In the genomic region with DNA sequence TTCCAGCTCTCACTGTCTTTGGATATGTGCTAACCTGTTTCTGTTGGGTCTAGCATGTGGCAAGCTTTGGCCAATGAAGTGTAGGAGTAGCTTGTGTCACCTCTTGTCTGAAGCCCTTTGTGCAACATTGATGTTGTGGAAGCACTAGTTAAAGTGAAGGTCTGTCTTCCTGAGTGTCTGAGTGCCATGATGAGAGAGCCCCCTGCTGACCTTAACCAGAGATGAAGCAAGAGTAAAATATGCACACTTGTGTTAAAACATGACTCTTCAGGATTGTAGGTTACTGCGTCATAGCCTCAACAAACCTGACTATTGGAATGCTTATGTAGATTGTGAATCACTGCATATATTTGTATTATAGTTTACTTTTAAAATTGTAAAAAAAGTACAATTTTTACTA, we compare ENCODE assay signal across 10 cellular contexts.
DNase-seq lines count a peak whose midpoint lies in the region; ATAC-seq, FAIRE-seq and TF ChIP-seq lines count a peak whose summit lies in the region.
"Had no signal": no experiment of that assay in that cellular context is flagged by ENCODE, and none has a peak within 500 bp of the region (broad histone marks: within the 10 kb centered on the region; RNA-seq: fewer than 3 reads in every experiment).

No MANE protein-coding gene starts in this region.

- H3K9me3 Mint-ChIP-seq in GM23338 (no peaks in the 10 kb centered on the region), nephron progenitor cell (no peaks in the 10 kb centered on the region)

- no peak overlapping the region for H2AFZ ChIP-seq in GM23338
- no peak overlapping the region for H2AFZ ChIP-seq in K562 (ENCODE audit: low read depth, low read length)

- no peaks in the 10 kb centered on the region for H3K79me2 ChIP-seq in GM23338 (replicated peaks; ENCODE audit: insufficient read depth)
- H3K79me2 ChIP-seq in K562 (ENCODE audit: control insufficient read depth, insufficient read depth, low read length), result no peaks in the 10 kb centered on the region

- H3K27ac Mint-ChIP-seq in GM23338 (peak overlapping the region; percentile 29), nephron progenitor cell (no peak overlapping the region)
- H3K27ac Mint-ChIP-seq: activated naive CD8-positive, alpha-beta T cell had no signal

- FAIRE-seq in K562 (lab: Jason Lieb, UNC), result peak; percentile 85

- 10% methylated on average over 1 of the region's 1 CpG for WGBS in K562 (ENCODE audit: insufficient coverage, low coverage, missing lambda C conversion rate)

- CTCF ChIA-PET in K562 (lab: Yijun Ruan, JAX; ENCODE audit: low intra/inter-chr PET ratio), result interaction anchor here (1.4 to 1.6 kb wide), 2 partner anchors 98 to 102 kb away, joined by 8 to 13 read pairs; no protein-coding TSS in a partner anchor

- H3K4me3 Mint-ChIP-seq in GM23338 (no peak overlapping the region), nephron progenitor cell (no peak overlapping the region)
- H3K4me3 Mint-ChIP-seq: activated naive CD8-positive, alpha-beta T cell had no signal

- intact Hi-C loops in K562 (cut with micrococcal nuclease) (loop anchor here (1.0 kb wide), 1 partner anchor 99 kb away; no protein-coding TSS in a partner anchor), ascending aorta (cut with DNase I) (no loop called here)

- no peaks in the 10 kb centered on the region for H3K36me3 Mint-ChIP-seq in GM23338 (ENCODE audit: low read depth)
- no peaks in the 10 kb centered on the region for H3K36me3 Mint-ChIP-seq in nephron progenitor cell (ENCODE audit: low read depth)
- H3K36me3 Mint-ChIP-seq: activated naive CD8-positive, alpha-beta T cell had no signal

- in situ Hi-C loops in K562 (cut with MboI), result loop anchor here (10.0 kb wide), 1 partner anchor 97 kb away; no protein-coding TSS in a partner anchor

- no peaks in the 10 kb centered on the region for H3K27me3 ChIP-seq in GM23338 (ENCODE audit: insufficient read depth)
- no peaks in the 10 kb centered on the region for H3K27me3 ChIP-seq in K562 (ENCODE audit: control insufficient read depth in 2 of 2, insufficient read depth in 2 of 2, low read length in 2 of 2)
- no peaks in the 10 kb centered on the region for H3K27me3 ChIP-seq in ascending aorta

- TF ChIP-seq POLR2A in K562 (conservative IDR thresholded peaks at IDR 0.05), result no peak

- no peak for TF ChIP-seq EP300 in K562 (IDR thresholded peaks at IDR 0.05; ENCODE audit: low read length)

- no peak overlapping the region for H3K27ac ChIP-seq in GM23338 (ENCODE audit: low read depth)
- H3K27ac ChIP-seq in K562 (ENCODE audit: extremely low read depth, low read depth, low read length), result no peak overlapping the region
- no peak overlapping the region for H3K27ac ChIP-seq in ascending aorta

- TF ChIP-seq CTCF in GM23338 (conservative IDR thresholded peaks at IDR 0.05; ENCODE audit: low read depth in 2 of 2) (peak; percentile 60 to 87), K562 (IDR thresholded peaks at IDR 0.05 in 2 of 3, conservative IDR thresholded peaks at IDR 0.05 in 1 of 3; ENCODE audit: insufficient read depth in 2 of 3, low read depth in 1 of 3, low read length in 3 of 3) (peak; percentile 56 to 70 (median 62)), nephron progenitor cell (IDR thresholded peaks at IDR 0.05) (peak; percentile 40), ascending aorta (IDR thresholded peaks at IDR 0.05) (no peak)

- H3K9ac ChIP-seq in K562 (ENCODE audit: insufficient read depth in 1 of 2, low read depth in 2 of 2, low read length in 2 of 2), result no peak overlapping the region

- H3K27me3 Mint-ChIP-seq in GM23338 (ENCODE audit: insufficient read depth, low read depth, poor library complexity), result no peaks in the 10 kb centered on the region
- no peaks in the 10 kb centered on the region for H3K27me3 Mint-ChIP-seq in nephron progenitor cell (ENCODE audit: low read depth, poor library complexity)
- H3K27me3 Mint-ChIP-seq: activated naive CD8-positive, alpha-beta T cell had no signal

- no TSS peak for BruUV-seq in K562 (replicated peaks; lab: Mats Ljungman, UMichigan)

- H3K9me1 ChIP-seq in K562 (ENCODE audit: control insufficient read depth, insufficient read depth, low read length), result no peaks in the 10 kb centered on the region

- H3F3A ChIP-seq in GM23338 (replicated peaks; ENCODE audit: low read depth), result no peaks in the 10 kb centered on the region

- H3K4me1 ChIP-seq in GM23338 (ENCODE audit: insufficient read depth) (peaks cover 10% of the 10 kb centered on the region), K562 (replicated peaks in 1 of 2; ENCODE audit: control insufficient read depth in 2 of 2, insufficient read depth in 2 of 2, low read length in 2 of 2) (no peaks in the 10 kb centered on the region), ascending aorta (no peaks in the 10 kb centered on the region)

- H3K9me2 ChIP-seq in GM23338 (ENCODE audit: insufficient read depth), result no peaks in the 10 kb centered on the region

- ATAC-seq in GM23338 (peak; percentile 88), K562 (peak; percentile 93)
- ATAC-seq: HCT116 had no signal

- H3K4me2 ChIP-seq in GM23338, result no peak overlapping the region
- no peak overlapping the region for H3K4me2 ChIP-seq in K562 (ENCODE audit: insufficient read depth, low read length)

- H3K4me1 Mint-ChIP-seq in GM23338, result peaks cover 18% of the 10 kb centered on the region
- no peaks in the 10 kb centered on the region for H3K4me1 Mint-ChIP-seq in nephron progenitor cell

- no peak overlapping the region for H3K4me3 ChIP-seq in GM23338
- H3K4me3 ChIP-seq in K562, result no peak overlapping the region
- H3K4me3 ChIP-seq in ascending aorta, result no peak overlapping the region

- DNase-seq in GM23338 (ENCODE audit: low spot score) (peak; percentile 76), NCI-H2227 treated with DMSO at 0.1 percent for 48 hours (lab: John Stamatoyannopoulos, UW) (peak; percentile 86), K562 (ENCODE audit: extremely low read depth in 1 of 4, low spot score in 3 of 4) (peak; percentile 10 to 66 (median 18)), nephron progenitor cell (peak; percentile 26), ascending aorta (ENCODE audit: low spot score in 2 of 2) (no peak), ureter (ENCODE audit: low spot score) (no peak), mesenteric fat pad (ENCODE audit: low spot score) (no peak), middle frontal gyrus (ENCODE audit: extremely low spot score, low spot score) (no peak)

- H3K36me3 ChIP-seq in GM23338 (ENCODE audit: insufficient read depth) (no peaks in the 10 kb centered on the region), K562 (ENCODE audit: control insufficient read depth, insufficient read depth, low read length) (no peaks in the 10 kb centered on the region), ascending aorta (no peaks in the 10 kb centered on the region)

- POLR2A ChIA-PET in K562 (lab: Yijun Ruan, JAX), result interaction anchor here (0.6 kb wide), 1 partner anchor 72 kb away, joined by 3 read pairs; no protein-coding TSS in a partner anchor

- TF ChIP-seq RAD21 in K562 (CRISPR knock-in tag; conservative IDR thresholded peaks at IDR 0.05 in 1 of 2, IDR thresholded peaks at IDR 0.05 in 1 of 2), result peak; percentile 48 to 76

- no peaks in the 10 kb centered on the region for H3K9me3 ChIP-seq in K562 (replicated peaks; ENCODE audit: control insufficient read depth, insufficient read depth, low read depth, low read length)
- H3K9me3 ChIP-seq in ascending aorta, result no peaks in the 10 kb centered on the region

- H4K20me1 ChIP-seq in GM23338 (replicated peaks; ENCODE audit: insufficient read depth) (no peaks in the 10 kb centered on the region), K562 (replicated peaks; ENCODE audit: control insufficient read depth, insufficient read depth, low read length) (no peaks in the 10 kb centered on the region)

TF ChIP-seq in K562, 482 proteins besides CTCF, POLR2A, EP300 and RAD21 (continues in another document):
- no peak for TF ChIP-seq HOXB6 (CRISPR knock-in tag; IDR thresholded peaks at IDR 0.05; ENCODE audit: borderline replicate concordance)
- no peak for TF ChIP-seq RHOXF2B (CRISPR knock-in tag; conservative IDR thresholded peaks at IDR 0.05)
- TF ChIP-seq SREBF1 (IDR thresholded peaks at IDR 0.05; ENCODE audit: borderline replicate concordance, low read depth, low read length), result no peak
- no peak for TF ChIP-seq POLR3A (IDR thresholded peaks at IDR 0.05; ENCODE audit: borderline replicate concordance, extremely low read depth, insufficient read depth, insufficient read length)
- no peak for TF ChIP-seq ZNF41 (CRISPR knock-in tag; conservative IDR thresholded peaks at IDR 0.05)
- no peak for TF ChIP-seq HDAC2 (IDR thresholded peaks at IDR 0.05)
- TF ChIP-seq ZBTB17 (CRISPR knock-in tag; IDR thresholded peaks at IDR 0.05), result no peak
- TF ChIP-seq CEBPB (tag; IDR thresholded peaks at IDR 0.05), result peak; percentile 83
- TF ChIP-seq EGR1 (conservative IDR thresholded peaks at IDR 0.05), result no peak
- TF ChIP-seq, protein P1, sequence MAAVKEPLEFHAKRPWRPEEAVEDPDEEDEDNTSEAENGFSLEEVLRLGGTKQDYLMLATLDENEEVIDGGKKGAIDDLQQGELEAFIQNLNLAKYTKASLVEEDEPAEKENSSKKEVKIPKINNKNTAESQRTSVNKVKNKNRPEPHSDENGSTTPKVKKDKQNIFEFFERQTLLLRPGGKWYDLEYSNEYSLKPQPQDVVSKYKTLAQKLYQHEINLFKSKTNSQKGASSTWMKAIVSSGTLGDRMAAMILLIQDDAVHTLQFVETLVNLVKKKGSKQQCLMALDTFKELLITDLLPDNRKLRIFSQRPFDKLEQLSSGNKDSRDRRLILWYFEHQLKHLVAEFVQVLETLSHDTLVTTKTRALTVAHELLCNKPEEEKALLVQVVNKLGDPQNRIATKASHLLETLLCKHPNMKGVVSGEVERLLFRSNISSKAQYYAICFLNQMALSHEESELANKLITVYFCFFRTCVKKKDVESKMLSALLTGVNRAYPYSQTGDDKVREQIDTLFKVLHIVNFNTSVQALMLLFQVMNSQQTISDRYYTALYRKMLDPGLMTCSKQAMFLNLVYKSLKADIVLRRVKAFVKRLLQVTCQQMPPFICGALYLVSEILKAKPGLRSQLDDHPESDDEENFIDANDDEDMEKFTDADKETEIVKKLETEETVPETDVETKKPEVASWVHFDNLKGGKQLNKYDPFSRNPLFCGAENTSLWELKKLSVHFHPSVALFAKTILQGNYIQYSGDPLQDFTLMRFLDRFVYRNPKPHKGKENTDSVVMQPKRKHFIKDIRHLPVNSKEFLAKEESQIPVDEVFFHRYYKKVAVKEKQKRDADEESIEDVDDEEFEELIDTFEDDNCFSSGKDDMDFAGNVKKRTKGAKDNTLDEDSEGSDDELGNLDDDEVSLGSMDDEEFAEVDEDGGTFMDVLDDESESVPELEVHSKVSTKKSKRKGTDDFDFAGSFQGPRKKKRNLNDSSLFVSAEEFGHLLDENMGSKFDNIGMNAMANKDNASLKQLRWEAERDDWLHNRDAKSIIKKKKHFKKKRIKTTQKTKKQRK (IDR thresholded peaks at IDR 0.05; ENCODE audit: borderline replicate concordance, low read depth, low read length), result no peak
- TF ChIP-seq SMC3 (conservative IDR thresholded peaks at IDR 0.05; ENCODE audit: insufficient read depth, low read depth, low read length), result peak; percentile 56; the same call in 1 of the 2 replicates
- no peak for TF ChIP-seq SREBF2 (CRISPR knock-in tag; IDR thresholded peaks at IDR 0.05)
- TF ChIP-seq NR3C1 (CRISPR knock-in tag; IDR thresholded peaks at IDR 0.05), result no peak
- TF ChIP-seq MAFK (IDR thresholded peaks at IDR 0.05; ENCODE audit: low read length), result no peak

Comparison
In these comparisons a context has a peak if more than half of its experiments do, and no peak if none do; other contexts are left out.
1. DNase-seq: peak in GM23338 (single experiment), NCI-H2227 treated with DMSO at 0.1 percent for 48 hours (single experiment), K562 (4 of 4) and nephron progenitor cell (single experiment); none in ascending aorta (0 of 2), ureter (single experiment), mesenteric fat pad (single experiment) and middle frontal gyrus (single experiment).
2. CTCF ChIP-seq: peak in GM23338 (2 of 2), K562 (3 of 3) and nephron progenitor cell (single experiment); none in ascending aorta (0 of 3).